16 cellular contexts compared by ENCODE assay signal in the genomic region with DNA sequence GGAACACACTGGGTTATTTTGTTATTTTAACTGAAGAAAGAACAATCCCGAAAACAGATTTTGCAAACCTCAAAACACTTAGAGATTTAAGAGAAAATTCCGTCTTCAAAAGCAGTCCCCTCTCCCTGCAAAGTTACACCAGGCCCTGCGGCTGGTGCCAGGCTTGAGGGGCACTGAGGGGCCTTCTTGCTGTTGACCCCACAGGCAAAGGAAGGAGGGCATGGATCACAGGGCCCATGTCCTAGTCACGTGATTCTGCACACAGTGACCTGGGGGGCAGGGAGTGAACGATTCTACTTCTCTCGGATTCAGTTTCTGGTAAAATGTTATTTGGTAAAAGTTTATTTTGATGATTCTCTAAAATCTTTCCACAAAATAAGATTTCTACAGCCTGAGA. TPM values are rescaled to one million over a fixed set of nuclear protein-coding genes. Genes with fewer than 3 reads are reported as not detected.
A peak's percentile ranks its signal among the peaks of the same experiment; 100 is the strongest.
DNase-seq lines count a peak whose midpoint lies in the region; ATAC-seq and TF ChIP-seq lines count a peak whose summit lies in the region.
"Had no signal": no experiment of that assay in that cellular context is flagged by ENCODE, and none has a peak within 500 bp of the region (broad histone marks: within the 10 kb centered on the region; RNA-seq: fewer than 3 reads in every experiment).

No MANE protein-coding gene starts in this region.

- peak overlapping the region; percentile 68 for H3K27ac ChIP-seq in 22Rv1
- H3K27ac ChIP-seq in Panc1 (ENCODE audit: low read length) = 0 out of 2 replicates have a peak overlapping the region, but pooled peaks have one; percentile 15
- peak overlapping the region; percentile 47 to 81 (median 74) for H3K27ac ChIP-seq in esophagus squamous epithelium
- H3K27ac ChIP-seq: cardiac muscle cell, colonic mucosa, transverse colon had no signal

- in situ Hi-C loops in Panc1 (cut with HindIII; ENCODE audit: low pct_unique_long_range_greater_than_20kb, low sequenced_read_pairs) = no loop called here

- H3K4me1 ChIP-seq in Panc1 (ENCODE audit: control insufficient read depth, insufficient read depth, low read length) = 0 out of 2 replicates have a peak, but pooled peaks cover 5% of the 10 kb centered on the region
- peaks cover 0 to 33% (median 17%) of the 10 kb centered on the region in 3 donors for H3K4me1 ChIP-seq in esophagus squamous epithelium
- H3K4me1 ChIP-seq: colonic mucosa, transverse colon had no signal

- H3K4me3 ChIP-seq in Panc1 (ENCODE audit: low read depth in 2 of 2, low read length in 2 of 2) (no peak overlapping the region), esophagus squamous epithelium (no peak overlapping the region)
- H3K4me3 ChIP-seq: cardiac muscle cell, colonic mucosa, transverse colon had no signal

- H3K36me3 ChIP-seq in Panc1 (ENCODE audit: control insufficient read depth, insufficient read depth, low read length) = no peaks in the 10 kb centered on the region
- peaks cover 0 to 16% (median 0%) of the 10 kb centered on the region in 3 donors for H3K36me3 ChIP-seq in esophagus squamous epithelium
- H3K36me3 ChIP-seq: colonic mucosa, transverse colon had no signal

- H3K27me3 ChIP-seq in Panc1 (ENCODE audit: control insufficient read depth, insufficient read depth, low read length) (no peaks in the 10 kb centered on the region), esophagus squamous epithelium (no peaks in the 10 kb centered on the region)
- H3K27me3 ChIP-seq: colonic mucosa, transverse colon had no signal

- peaks cover 5 to 11% (median 5%) of the 10 kb centered on the region in 4 donors for H3K4me1 Mint-ChIP-seq in naive thymus-derived CD8-positive, alpha-beta T cell
- H3K4me1 Mint-ChIP-seq in activated T-cell treated with anti-CD3 and anti-CD28 coated beads, Interleukin-2, amount 50 U/mL, for 4 hours (ENCODE audit: low read depth) = peaks cover 2% of the 10 kb centered on the region
- H3K4me1 Mint-ChIP-seq: B cell had no signal

- no peak for ATAC-seq in Panc1
- ATAC-seq in naive thymus-derived CD8-positive, alpha-beta T cell = no peak
- no peak for ATAC-seq in activated T-cell treated with anti-CD3 and anti-CD28 coated beads, Interleukin-2, amount 50 U/mL, for 4 hours
- ATAC-seq in GM21825 (IDR thresholded peaks at IDR 0.05; ENCODE audit: unreplicated experiment) = no peak

- no peak overlapping the region for H3K4me3 Mint-ChIP-seq in naive thymus-derived CD8-positive, alpha-beta T cell
- no peak overlapping the region for H3K4me3 Mint-ChIP-seq in activated T-cell treated with anti-CD3 and anti-CD28 coated beads, Interleukin-2, amount 50 U/mL, for 4 hours
- H3K4me3 Mint-ChIP-seq: activated CD8-positive, alpha-beta memory T cell treated with anti-CD3 and anti-CD28 coated beads, Interleukin-2, amount 10 ng/mL, durations not matched to agents 7 days and 5 days; B cell; T-helper 1 cell treated with Interleukin-12 subunit alpha and Interleukin-12 subunit beta and Interleukin-4 antibody, amounts not matched to agents 30 μg/mL and 1 μg/mL, for 36 hours had no signal

- peaks cover 0 to 4% (median 0%) of the 10 kb centered on the region in 3 donors for H3K36me3 Mint-ChIP-seq in naive thymus-derived CD8-positive, alpha-beta T cell
- H3K36me3 Mint-ChIP-seq in activated T-cell treated with anti-CD3 and anti-CD28 coated beads, Interleukin-2, amount 50 U/mL, for 4 hours (ENCODE audit: insufficient read depth) = no peaks in the 10 kb centered on the region
- H3K36me3 Mint-ChIP-seq: activated CD8-positive, alpha-beta memory T cell treated with anti-CD3 and anti-CD28 coated beads, Interleukin-2, amount 10 ng/mL, durations not matched to agents 7 days and 5 days; naive B cell had no signal

- CTCF ChIA-PET in Panc1 (lab: Charles Lee) = no interaction called here

- 50 to 61% methylated on average over 4 to 6 of the region's 6 CpGs for WGBS in esophagus squamous epithelium, 2 donors

- TF ChIP-seq CTCF in 22Rv1 (IDR thresholded peaks at IDR 0.05) = no peak
- TF ChIP-seq CTCF in Panc1 (IDR thresholded peaks at IDR 0.05) = no peak
- TF ChIP-seq CTCF in esophagus squamous epithelium (IDR thresholded peaks at IDR 0.05) = no peak

- H3K9me3 Mint-ChIP-seq in naive thymus-derived CD8-positive, alpha-beta T cell = no peaks in the 10 kb centered on the region
- H3K9me3 Mint-ChIP-seq in activated T-cell treated with anti-CD3 and anti-CD28 coated beads, Interleukin-2, amount 50 U/mL, for 4 hours = no peaks in the 10 kb centered on the region
- H3K9me3 Mint-ChIP-seq: naive B cell; T-helper 1 cell treated with Interleukin-12 subunit alpha and Interleukin-12 subunit beta and Interleukin-4 antibody, amounts not matched to agents 30 μg/mL and 1 μg/mL, for 36 hours had no signal

- intact Hi-C loops in Panc1 (cut with micrococcal nuclease; ENCODE audit: unreplicated experiment) (no loop called here), esophagus squamous epithelium (cut with DNase I) (loop anchor here (2.0 to 10.0 kb wide), 2 partner anchors 122 to 198 kb away; a partner anchor contains a TSS), posterior vena cava (cut with DNase I) (loop anchor here (5.0 kb wide), 1 partner anchor 196 kb away; no protein-coding TSS in a partner anchor)

- TSS peak; percentile 44 for BruUV-seq in Panc1 (replicated peaks; lab: Mats Ljungman, UMichigan)

- no peak for TF ChIP-seq POLR2A in esophagus squamous epithelium (IDR thresholded peaks at IDR 0.05)

- H3K9me3 ChIP-seq in Panc1 (ENCODE audit: control insufficient read depth, insufficient read depth, low read depth, low read length) (no peaks in the 10 kb centered on the region), esophagus squamous epithelium (no peaks in the 10 kb centered on the region)
- H3K9me3 ChIP-seq: Caco-2, colonic mucosa, transverse colon had no signal

- H3K27ac Mint-ChIP-seq in naive thymus-derived CD8-positive, alpha-beta T cell = peak overlapping the region in 7 of 10 donors; percentile 76 to 95 (median 92)
- H3K27ac Mint-ChIP-seq: activated CD8-positive, alpha-beta memory T cell treated with anti-CD3 and anti-CD28 coated beads, Interleukin-2, amount 10 ng/mL, durations not matched to agents 7 days and 5 days; B cell; naive B cell; T-helper 1 cell treated with Interleukin-12 subunit alpha and Interleukin-12 subunit beta and Interleukin-4 antibody, amounts not matched to agents 30 μg/mL and 1 μg/mL, for 36 hours had no signal

- DNase-seq in Panc1 (ENCODE audit: low read depth, low spot score) (no peak), esophagus squamous epithelium (lab: John Stamatoyannopoulos, UW) (no peak), anterior cingulate cortex (lab: John Stamatoyannopoulos, UW) (no peak), posterior vena cava (ENCODE audit: low spot score) (no peak)
- DNase-seq in naive thymus-derived CD8-positive, alpha-beta T cell = peak in 2 of 10 donors; percentile 5 to 22
- DNase-seq in activated T-cell treated with anti-CD3 and anti-CD28 coated beads, Interleukin-2, amount 50 U/mL, for 4 hours = no peak

- POLR2A ChIA-PET in Panc1 (lab: Charles Lee) = no interaction called here
- POLR2A ChIA-PET in naive thymus-derived CD8-positive, alpha-beta T cell (lab: Charles Lee) = interaction anchor here (0.9 to 2.5 kb wide), 4 partner anchors 17 to 116 kb away, joined by 3 to 6 read pairs (median 4); a partner anchor contains a TSS

- H3K27me3 Mint-ChIP-seq in naive thymus-derived CD8-positive, alpha-beta T cell = no peaks in the 10 kb centered on the region
- H3K27me3 Mint-ChIP-seq in activated T-cell treated with anti-CD3 and anti-CD28 coated beads, Interleukin-2, amount 50 U/mL, for 4 hours (ENCODE audit: low read depth) = no peaks in the 10 kb centered on the region
- H3K27me3 Mint-ChIP-seq: activated CD8-positive, alpha-beta memory T cell treated with anti-CD3 and anti-CD28 coated beads, Interleukin-2, amount 10 ng/mL, durations not matched to agents 7 days and 5 days; B cell; naive B cell had no signal

RNA-seq across cellular contexts. Expression of a gene that starts 55.3 kb away (rescaled TPM):
- total RNA-seq in Panc1 (2021; ENCODE audit: unreplicated experiment) (956 TPM), esophagus squamous epithelium (100 to 1,000 TPM in 2 of 4 donors, 10 to 100 TPM in 2; 72.8 to 302 (median 143) TPM), posterior vena cava (10 to 100 TPM; 41.9 to 50.6 TPM)
- polyA plus RNA-seq in Panc1 (2012; ENCODE audit: insufficient read length) = 789 TPM
- 10 to 100 TPM; 28.3 to 32.3 TPM for total RNA-seq in naive thymus-derived CD8-positive, alpha-beta T cell
- polyA plus RNA-seq in naive thymus-derived CD8-positive, alpha-beta T cell = 1 to 10 TPM in 1 of 3 donors, under 1 TPM in 2; 0.33 to 2.4 (median 0.80) TPM
- 100 to 1,000 TPM; 365 to 468 (median 403) TPM for total RNA-seq in activated T-cell treated with anti-CD3 and anti-CD28 coated beads, Interleukin-2, amount 50 U/mL, for 4 hours

RNA-seq across cellular contexts. Expression of a gene that starts 59.3 kb away (rescaled TPM):
- 63.6 TPM for total RNA-seq in Panc1 (2021; ENCODE audit: unreplicated experiment)
- 59.2 TPM for polyA plus RNA-seq in Panc1 (2012; ENCODE audit: insufficient read length)
- 10 to 100 TPM in 2 of 4 donors, 1 to 10 TPM in 2; 7.9 to 22.1 (median 9.8) TPM for total RNA-seq in esophagus squamous epithelium
- 10 to 100 TPM; 72.9 to 80.0 TPM for total RNA-seq in naive thymus-derived CD8-positive, alpha-beta T cell
- 10 to 100 TPM; 39.6 to 53.5 (median 42.4) TPM for polyA plus RNA-seq in naive thymus-derived CD8-positive, alpha-beta T cell
- 10 to 100 TPM; 48.9 to 64.6 (median 60.5) TPM for total RNA-seq in activated T-cell treated with anti-CD3 and anti-CD28 coated beads, Interleukin-2, amount 50 U/mL, for 4 hours
- total RNA-seq in posterior vena cava = 10 to 100 TPM; 20.3 to 28.5 TPM

Comparison
In these comparisons a context has a peak if more than half of its experiments do, and no peak if none do; other contexts are left out.
1. H3K27ac ChIP-seq: peak in every context shown above with its lines; median percentile 74 in esophagus squamous epithelium; 68 in 22Rv1; 15 in Panc1.